In the genomic region with DNA sequence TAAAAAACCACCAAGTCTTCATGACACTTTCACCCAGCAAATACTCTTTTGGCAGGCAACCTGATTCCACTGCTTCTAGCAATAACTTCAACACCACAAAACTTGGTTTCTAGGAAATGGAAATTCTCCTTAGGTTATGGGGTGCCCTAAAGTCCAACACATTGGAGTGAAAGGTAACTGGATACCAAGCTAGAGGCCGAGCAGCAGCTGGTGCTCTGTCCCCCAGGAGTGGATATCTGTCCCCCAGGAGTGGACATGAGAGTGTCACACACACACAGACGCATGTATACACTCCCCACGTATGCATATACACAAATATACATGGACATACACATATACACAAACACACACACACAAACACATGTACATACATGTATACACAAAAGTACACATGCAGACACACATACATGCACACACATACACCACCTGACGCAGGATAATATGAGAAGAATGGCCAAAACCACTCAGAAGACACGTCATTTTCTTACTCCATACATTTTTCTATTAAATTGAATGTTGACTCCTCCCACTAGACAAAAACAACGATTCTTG, we compare ENCODE assay signal across 18 cellular contexts. TPM values are rescaled to one million over a fixed set of nuclear protein-coding genes. Genes with fewer than 3 reads are reported as not detected.
A peak's percentile ranks its signal among the peaks of the same experiment; 100 is the strongest.
DNase-seq lines count a peak whose midpoint lies in the region; ATAC-seq and TF ChIP-seq lines count a peak whose summit lies in the region.
"Had no signal": no experiment of that assay in that cellular context is flagged by ENCODE, and none has a peak within 500 bp of the region (broad histone marks: within the 10 kb centered on the region; RNA-seq: fewer than 3 reads in every experiment).

No MANE protein-coding gene starts in this region.

- H3K27me3 Mint-ChIP-seq in activated T-cell treated with anti-CD3 and anti-CD28 coated beads, Interleukin-2, amount 50 U/mL, for 4 hours (ENCODE audit: low read depth): peaks cover 5% of the 10 kb centered on the region
- H3K27me3 Mint-ChIP-seq in CD8-positive, alpha-beta memory T cell: peaks cover 7 to 12% of the 10 kb centered on the region in 2 donors
- H3K27me3 Mint-ChIP-seq: activated naive CD8-positive, alpha-beta T cell treated with anti-CD3 and anti-CD28 coated beads, Interleukin-2, amount 50 U/mL, for 24 hours had no signal

- CTCF ChIA-PET in CD8-positive, alpha-beta memory T cell (lab: Charles Lee): interaction anchor here (1.1 kb wide), 1 partner anchor 11 kb away, joined by 3 read pairs; no protein-coding TSS in a partner anchor

- intact Hi-C loops in breast epithelium (cut with DNase I; ENCODE audit: low total_unique reads) (loop anchor here (5.0 kb wide), 1 partner anchor 1742 kb away; no protein-coding TSS in a partner anchor), tibial artery (cut with DNase I; ENCODE audit: low total_unique reads) (loop anchor here (5.0 kb wide), 1 partner anchor 48 kb away; no protein-coding TSS in a partner anchor)

- peak overlapping the region; percentile 81 to 95 for H3K27ac ChIP-seq in breast epithelium
- peak overlapping the region; percentile 90 for H3K27ac ChIP-seq in muscle layer of colon (ENCODE audit: low read depth, low read length)
- peak overlapping the region; percentile 83 to 96 for H3K27ac ChIP-seq in tibial artery
- no peak overlapping the region for H3K27ac ChIP-seq in CD8-positive, alpha-beta memory T cell (ENCODE audit: low read depth, low read length)

- H3K4me3 Mint-ChIP-seq in activated T-cell treated with anti-CD3 and anti-CD28 coated beads, Interleukin-2, amount 50 U/mL, for 4 hours: no peak overlapping the region
- H3K4me3 Mint-ChIP-seq in CD8-positive, alpha-beta memory T cell: no peak overlapping the region
- H3K4me3 Mint-ChIP-seq: activated naive CD8-positive, alpha-beta T cell treated with anti-CD3 and anti-CD28 coated beads, Interleukin-2, amount 50 U/mL, for 24 hours; nephron had no signal

- peak; percentile 8 to 9 for DNase-seq in activated T-cell treated with anti-CD3 and anti-CD28 coated beads, Interleukin-2, amount 50 U/mL, for 48 hours
- no peak for DNase-seq in activated T-cell treated with anti-CD3 and anti-CD28 coated beads, Interleukin-2, amount 50 U/mL, for 4 hours
- DNase-seq in breast epithelium (ENCODE audit: low spot score in 2 of 2) (peak in 1 of 2 donors; percentile 10), tibial artery (peak in 1 of 2 donors; percentile 37), NCI-H1092 (lab: John Stamatoyannopoulos, UW) (no peak)
- DNase-seq in CD8-positive, alpha-beta memory T cell: no peak
- DNase-seq: activated CD4-positive, CD25-positive, alpha-beta regulatory T cell; activated naive CD8-positive, alpha-beta T cell treated with anti-CD3 and anti-CD28 coated beads, Interleukin-2, amount 50 U/mL, for 24 hours; DMS79 treated with DMSO at 0.1 percent for 48 hours; foreskin fibroblast; NCI-H1694; NCI-H226; SHP77 had no signal

- H3K4me3 ChIP-seq in breast epithelium (no peak overlapping the region), muscle layer of colon (ENCODE audit: low read depth in 1 of 2, low read length in 2 of 2) (no peak overlapping the region), tibial artery (no peak overlapping the region)
- H3K4me3 ChIP-seq in CD8-positive, alpha-beta memory T cell (ENCODE audit: low read length): no peak overlapping the region
- H3K4me3 ChIP-seq: A549 had no signal

- no peaks in the 10 kb centered on the region for H3K36me3 Mint-ChIP-seq in activated T-cell treated with anti-CD3 and anti-CD28 coated beads, Interleukin-2, amount 50 U/mL, for 4 hours (ENCODE audit: insufficient read depth)
- no peaks in the 10 kb centered on the region for H3K36me3 Mint-ChIP-seq in CD8-positive, alpha-beta memory T cell

- POLR2A ChIA-PET in CD8-positive, alpha-beta memory T cell (lab: Charles Lee): no interaction called here

- H3K27ac Mint-ChIP-seq in CD8-positive, alpha-beta memory T cell: peak overlapping the region in 1 of 8 donors; percentile 22
- H3K27ac Mint-ChIP-seq: nephron had no signal

- peaks cover 11 to 17% of the 10 kb centered on the region in 2 donors for H3K4me1 ChIP-seq in breast epithelium
- peaks cover 95% of the 10 kb centered on the region for H3K4me1 ChIP-seq in muscle layer of colon (ENCODE audit: insufficient read depth, low read length)
- peaks cover 6 to 88% (median 50%) of the 10 kb centered on the region in 4 donors for H3K4me1 ChIP-seq in tibial artery
- peaks cover 8% of the 10 kb centered on the region for H3K4me1 ChIP-seq in CD8-positive, alpha-beta memory T cell (ENCODE audit: insufficient read depth, low read length)

- no peaks in the 10 kb centered on the region for H3K9me3 ChIP-seq in breast epithelium
- H3K9me3 ChIP-seq in muscle layer of colon (ENCODE audit: low read length): no peaks in the 10 kb centered on the region
- no peaks in the 10 kb centered on the region for H3K9me3 ChIP-seq in tibial artery
- no peaks in the 10 kb centered on the region for H3K9me3 ChIP-seq in CD8-positive, alpha-beta memory T cell (ENCODE audit: low read length)
- H3K9me3 ChIP-seq: A549 had no signal

- no peak overlapping the region for H3K9ac ChIP-seq in muscle layer of colon (ENCODE audit: low read length)

- no peaks in the 10 kb centered on the region for H3K36me3 ChIP-seq in breast epithelium
- H3K36me3 ChIP-seq in muscle layer of colon (ENCODE audit: insufficient read depth, low read length): no peaks in the 10 kb centered on the region
- no peaks in the 10 kb centered on the region for H3K36me3 ChIP-seq in tibial artery
- no peaks in the 10 kb centered on the region for H3K36me3 ChIP-seq in CD8-positive, alpha-beta memory T cell (ENCODE audit: insufficient read depth, low read length)

- ATAC-seq in activated T-cell treated with anti-CD3 and anti-CD28 coated beads, Interleukin-2, amount 50 U/mL, for 4 hours: no peak
- no peak for ATAC-seq in HG03135 (IDR thresholded peaks at IDR 0.05; ENCODE audit: unreplicated experiment)
- ATAC-seq: A549; activated naive CD8-positive, alpha-beta T cell treated with anti-CD3 and anti-CD28 coated beads, Interleukin-2, amount 50 U/mL, for 24 hours; HCT116 had no signal

- H3K27me3 ChIP-seq in breast epithelium (no peaks in the 10 kb centered on the region), muscle layer of colon (ENCODE audit: control insufficient read depth in 1 of 2, insufficient read depth in 2 of 2, low read length in 2 of 2) (no peaks in the 10 kb centered on the region), tibial artery (no peaks in the 10 kb centered on the region)
- H3K27me3 ChIP-seq in CD8-positive, alpha-beta memory T cell (ENCODE audit: insufficient read depth, low read length, poor library complexity, severe bottlenecking): no peaks in the 10 kb centered on the region

- TF ChIP-seq CTCF in breast epithelium (IDR thresholded peaks at IDR 0.05): no peak
- TF ChIP-seq CTCF in tibial artery (IDR thresholded peaks at IDR 0.05): no peak

- peaks cover 44% of the 10 kb centered on the region for H3K4me1 Mint-ChIP-seq in activated T-cell treated with anti-CD3 and anti-CD28 coated beads, Interleukin-2, amount 50 U/mL, for 4 hours (ENCODE audit: low read depth)
- peaks cover 23 to 31% (median 27%) of the 10 kb centered on the region in 3 donors for H3K4me1 Mint-ChIP-seq in CD8-positive, alpha-beta memory T cell

- TF ChIP-seq POLR2A in breast epithelium (IDR thresholded peaks at IDR 0.05): no peak

- H3K9me3 Mint-ChIP-seq in activated T-cell treated with anti-CD3 and anti-CD28 coated beads, Interleukin-2, amount 50 U/mL, for 4 hours: no peaks in the 10 kb centered on the region
- no peaks in the 10 kb centered on the region for H3K9me3 Mint-ChIP-seq in CD8-positive, alpha-beta memory T cell
- H3K9me3 Mint-ChIP-seq: activated naive CD8-positive, alpha-beta T cell treated with anti-CD3 and anti-CD28 coated beads, Interleukin-2, amount 50 U/mL, for 24 hours; nephron had no signal

RNA-seq across cellular contexts. Expression of a gene that starts 50.8 kb away (rescaled TPM):
- total RNA-seq in activated T-cell treated with anti-CD3 and anti-CD28 coated beads, Interleukin-2, amount 50 U/mL, for 4 hours: 1 to 10 TPM; 4.0 to 5.1 (median 4.0) TPM
- 10 to 100 TPM in 1 of 3 donors, 1 to 10 TPM in 2; 6.1 to 16.2 (median 9.2) TPM for total RNA-seq in breast epithelium
- 1 to 10 TPM; 4.2 to 4.9 TPM for total RNA-seq in CD8-positive, alpha-beta memory T cell
- polyA plus RNA-seq in CD8-positive, alpha-beta memory T cell: 1.5 TPM

Comparison
In these comparisons a context has a peak if more than half of its experiments do, and no peak if none do; other contexts are left out.
1. DNase-seq: peak in activated T-cell treated with anti-CD3 and anti-CD28 coated beads, Interleukin-2, amount 50 U/mL, for 48 hours (2 of 2); none in activated T-cell treated with anti-CD3 and anti-CD28 coated beads, Interleukin-2, amount 50 U/mL, for 4 hours (single experiment), NCI-H1092 (single experiment) and CD8-positive, alpha-beta memory T cell (0 of 5).